ENCODE assay signal across 8 cellular contexts in the genomic region with DNA sequence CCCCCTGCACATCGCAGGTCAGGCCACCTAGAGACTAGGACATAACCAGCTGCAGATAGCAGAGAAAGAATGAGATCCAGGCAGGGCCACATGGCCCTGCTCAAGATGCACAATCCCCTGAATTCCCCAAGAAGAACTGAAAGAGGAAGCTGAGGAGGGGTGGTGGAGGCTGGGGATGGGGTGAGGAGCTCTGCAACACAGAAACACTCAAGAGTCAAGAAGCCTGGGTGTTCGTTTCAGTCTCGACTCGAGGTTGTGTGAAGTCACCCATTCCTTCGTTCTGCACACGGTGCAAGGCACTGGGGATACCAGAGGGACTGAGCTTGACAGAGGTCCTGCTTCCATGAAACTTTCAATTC.
DNase-seq lines count a peak whose midpoint lies in the region; ATAC-seq and TF ChIP-seq lines count a peak whose summit lies in the region.
"Had no signal": no experiment of that assay in that cellular context is flagged by ENCODE, and none has a peak within 500 bp of the region (broad histone marks: within the 10 kb centered on the region; RNA-seq: fewer than 3 reads in every experiment).

No MANE protein-coding gene starts in this region.

- H3K27ac Mint-ChIP-seq in IgD-negative memory B cell (peak overlapping the region; percentile 87 to 98 (median 95)), neural progenitor cell (peak overlapping the region; percentile 17), endothelial cell (ENCODE audit: unreplicated experiment) (no peak overlapping the region)
- H3K27ac Mint-ChIP-seq: T-cell had no signal

- no peak overlapping the region for H3K4me2 ChIP-seq in neural progenitor cell

- peak overlapping the region; percentile 68 to 86 (median 76) for H3K4me3 Mint-ChIP-seq in IgD-negative memory B cell
- no peak overlapping the region for H3K4me3 Mint-ChIP-seq in neural progenitor cell
- no peak overlapping the region for H3K4me3 Mint-ChIP-seq in endothelial cell (ENCODE audit: unreplicated experiment)
- H3K4me3 Mint-ChIP-seq: T-cell had no signal

- peaks cover 44 to 60% (median 54%) of the 10 kb centered on the region in 3 donors for H3K4me1 Mint-ChIP-seq in IgD-negative memory B cell
- peaks cover 17% of the 10 kb centered on the region for H3K4me1 Mint-ChIP-seq in neural progenitor cell
- H3K4me1 Mint-ChIP-seq in endothelial cell (ENCODE audit: unreplicated experiment), result no peaks in the 10 kb centered on the region
- H3K4me1 Mint-ChIP-seq: T-cell had no signal

- H3K9me3 Mint-ChIP-seq in IgD-negative memory B cell (no peaks in the 10 kb centered on the region), neural progenitor cell (no peaks in the 10 kb centered on the region), endothelial cell (ENCODE audit: unreplicated experiment) (no peaks in the 10 kb centered on the region)
- H3K9me3 Mint-ChIP-seq: T-cell had no signal

- TF ChIP-seq CTCF in neural progenitor cell (IDR thresholded peaks at IDR 0.05) (no peak), endothelial cell (IDR thresholded peaks at IDR 0.05; ENCODE audit: unreplicated experiment) (no peak)

- H3K27me3 ChIP-seq in neural progenitor cell (no peaks in the 10 kb centered on the region), right cardiac atrium (ENCODE audit: control insufficient read depth, insufficient read depth) (no peaks in the 10 kb centered on the region)

- no peaks in the 10 kb centered on the region for H3F3A ChIP-seq in neural progenitor cell (ENCODE audit: low read depth)

- peak; percentile 40 for ATAC-seq in GM18873 (IDR thresholded peaks at IDR 0.05; ENCODE audit: low FRiP score, unreplicated experiment)
- ATAC-seq in GM21786 (IDR thresholded peaks at IDR 0.05; ENCODE audit: unreplicated experiment), result peak; percentile 45
- no peak for ATAC-seq in right cardiac atrium
- ATAC-seq: T-cell had no signal

- no peaks in the 10 kb centered on the region for H4K20me1 ChIP-seq in neural progenitor cell (ENCODE audit: low read depth)

- H3K4me3 ChIP-seq in neural progenitor cell, result no peak overlapping the region
- H3K4me3 ChIP-seq in right cardiac atrium (ENCODE audit: low read length), result no peak overlapping the region

- H3K27me3 Mint-ChIP-seq in IgD-negative memory B cell (peaks cover 2% of the 10 kb centered on the region), neural progenitor cell (ENCODE audit: insufficient read depth, low read depth) (peaks cover 13% of the 10 kb centered on the region), endothelial cell (ENCODE audit: unreplicated experiment) (no peaks in the 10 kb centered on the region)

- WGBS in right cardiac atrium, result 80% methylated on average over 6 of the region's 6 CpGs

- intact Hi-C loops in right cardiac atrium (cut with DNase I), result no loop called here

- H3K36me3 Mint-ChIP-seq in IgD-negative memory B cell (peaks cover 2% of the 10 kb centered on the region), neural progenitor cell (peaks cover 2% of the 10 kb centered on the region), endothelial cell (ENCODE audit: low read depth, unreplicated experiment) (no peaks in the 10 kb centered on the region)

- H3K27ac ChIP-seq in neural progenitor cell (no peak overlapping the region), right cardiac atrium (ENCODE audit: low read length) (no peak overlapping the region)

- no peak overlapping the region for H2AFZ ChIP-seq in neural progenitor cell (replicated peaks)

- no peaks in the 10 kb centered on the region for H3K79me2 ChIP-seq in neural progenitor cell (ENCODE audit: low read depth)

- no peak overlapping the region for H3K9ac ChIP-seq in neural progenitor cell

- DNase-seq in neural progenitor cell (ENCODE audit: low spot score), result no peak
- no peak for DNase-seq in right cardiac atrium
- DNase-seq in G401 (ENCODE audit: low spot score), result no peak
- no peak for DNase-seq in endothelial cell (ENCODE audit: low spot score)

- H3K9me3 ChIP-seq in neural progenitor cell (ENCODE audit: low read depth) (no peaks in the 10 kb centered on the region), right cardiac atrium (ENCODE audit: control insufficient read depth, low read length) (no peaks in the 10 kb centered on the region)

- H3K36me3 ChIP-seq in neural progenitor cell, result no peaks in the 10 kb centered on the region

- H3K4me1 ChIP-seq in neural progenitor cell (peaks cover 9% of the 10 kb centered on the region), right cardiac atrium (ENCODE audit: control insufficient read depth, insufficient read depth, low read length) (no peaks in the 10 kb centered on the region)

- in situ Hi-C loops in G401 (cut with HindIII; ENCODE audit: low sequenced_read_pairs), result no loop called here

Comparison
In these comparisons a context has a peak if more than half of its experiments do, and no peak if none do; other contexts are left out.
1. ATAC-seq: peak in GM18873 (single experiment) and GM21786 (single experiment); none in right cardiac atrium (0 of 2).
2. H3K4me3 Mint-ChIP-seq: peak in IgD-negative memory B cell (4 of 4); none in neural progenitor cell (single experiment) and endothelial cell (single experiment).